Comparison of ENCODE assay signal across 14 cellular contexts in the genomic region with DNA sequence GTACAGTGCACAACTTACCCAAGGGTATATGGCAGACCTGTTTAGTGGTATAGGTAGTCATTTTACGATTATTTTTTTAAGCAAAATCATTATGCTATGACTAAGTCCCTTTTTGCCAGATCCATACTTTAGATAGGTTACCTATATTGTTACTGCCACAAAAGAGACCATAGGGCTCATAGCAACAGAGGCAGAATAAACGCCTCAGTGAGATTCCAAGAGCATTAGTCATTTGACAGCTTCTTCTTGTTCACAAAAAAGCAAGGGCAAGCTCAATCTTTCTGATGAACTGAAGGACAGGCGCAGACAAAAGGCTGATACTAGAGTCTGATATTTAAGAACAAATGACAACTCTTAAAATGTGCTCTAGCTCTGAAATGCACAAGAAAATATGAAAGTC.
DNase-seq lines count a peak whose midpoint lies in the region; ATAC-seq and TF ChIP-seq lines count a peak whose summit lies in the region.
"Had no signal": no experiment of that assay in that cellular context is flagged by ENCODE, and none has a peak within 500 bp of the region (broad histone marks: within the 10 kb centered on the region; RNA-seq: fewer than 3 reads in every experiment).

No MANE protein-coding gene starts in this region.

- H3K4me3 ChIP-seq in HUES48 (ENCODE audit: low read depth, low read length): no peak overlapping the region; the same call in 1 of the 2 replicates
- no peak overlapping the region for H3K4me3 ChIP-seq in brain microvascular endothelial cell (ENCODE audit: low read depth, low read length)
- no peak overlapping the region for H3K4me3 ChIP-seq in kidney epithelial cell (ENCODE audit: low read depth, low read length)
- H3K4me3 ChIP-seq: body of pancreas, heart left ventricle had no signal

- peak; percentile 6 for DNase-seq in COR-L47 (lab: John Stamatoyannopoulos, UW)
- DNase-seq in brain microvascular endothelial cell: peak; percentile 68
- peak; percentile 71 for DNase-seq in kidney epithelial cell (ENCODE audit: low read depth)
- no peak for DNase-seq in natural killer cell
- DNase-seq in substantia nigra (lab: John Stamatoyannopoulos, UW): no peak
- no peak for DNase-seq in GOT3 (lab: John Stamatoyannopoulos, UW)
- DNase-seq in putamen (ENCODE audit: low spot score): no peak
- DNase-seq: body of pancreas; C1 segment of cervical spinal cord; heart left ventricle; KG1; naive B cell; stimulated activated CD4-positive, alpha-beta T cell treated with anti-CD3 and anti-CD28 coated beads, Interleukin-4, amount 100 ng/mL, for 1 hour had no signal

- no peak for ATAC-seq in natural killer cell
- ATAC-seq: body of pancreas, heart left ventricle had no signal

- H3K9me3 ChIP-seq in HUES48 (ENCODE audit: control insufficient read depth, insufficient read depth, low read length): no peaks in the 10 kb centered on the region
- H3K9me3 ChIP-seq: body of pancreas, heart left ventricle had no signal

- no peak overlapping the region for H3K9ac ChIP-seq in HUES48 (ENCODE audit: low read depth, low read length)

- TF ChIP-seq CTCF in brain microvascular endothelial cell (IDR thresholded peaks at IDR 0.05; ENCODE audit: low read depth, low read length, missing control alignments) (no peak), kidney epithelial cell (IDR thresholded peaks at IDR 0.05; ENCODE audit: insufficient read depth, low read length, poor library complexity, severe bottlenecking) (no peak), natural killer cell (IDR thresholded peaks at IDR 0.05) (no peak)

- no peak overlapping the region for H3K4me3 Mint-ChIP-seq in natural killer cell
- H3K4me3 Mint-ChIP-seq: naive B cell had no signal

- no peaks in the 10 kb centered on the region for H3K36me3 Mint-ChIP-seq in natural killer cell
- H3K36me3 Mint-ChIP-seq: naive B cell had no signal

- H3K27ac Mint-ChIP-seq in natural killer cell: no peak overlapping the region
- H3K27ac Mint-ChIP-seq: naive B cell had no signal

- H3K9me3 Mint-ChIP-seq in natural killer cell: no peaks in the 10 kb centered on the region

- peaks cover 57% of the 10 kb centered on the region for H3K4me1 ChIP-seq in HUES48 (ENCODE audit: control insufficient read depth, insufficient read depth, low read length)

- in situ Hi-C loops in brain microvascular endothelial cell (cut with HindIII; ENCODE audit: low pct_ligation_motif_present, low sequenced_read_pairs): no loop called here

- no peaks in the 10 kb centered on the region for H3K4me1 Mint-ChIP-seq in natural killer cell
- H3K4me1 Mint-ChIP-seq: naive B cell had no signal

- H3K36me3 ChIP-seq in HUES48 (ENCODE audit: control insufficient read depth, insufficient read depth, low read length) (no peaks in the 10 kb centered on the region), brain microvascular endothelial cell (replicated peaks) (no peaks in the 10 kb centered on the region), kidney epithelial cell (ENCODE audit: control insufficient read depth, insufficient read depth, low read length) (no peaks in the 10 kb centered on the region)
- H3K36me3 ChIP-seq: heart left ventricle had no signal

- peaks cover 5 to 16% of the 10 kb centered on the region in 2 donors for H3K27me3 Mint-ChIP-seq in natural killer cell (ENCODE audit: low read depth in 2 of 2)

- intact Hi-C loops in natural killer cell (cut with micrococcal nuclease): no loop called here

- H3K27me3 ChIP-seq in HUES48 (ENCODE audit: control insufficient read depth, insufficient read depth, low read length): peaks cover 26% of the 10 kb centered on the region
- no peaks in the 10 kb centered on the region for H3K27me3 ChIP-seq in brain microvascular endothelial cell (replicated peaks)
- H3K27me3 ChIP-seq in kidney epithelial cell (ENCODE audit: control insufficient read depth, insufficient read depth, low read length): no peaks in the 10 kb centered on the region

- H3K27ac ChIP-seq in HUES48 (ENCODE audit: low read depth, low read length) (peak overlapping the region; percentile 85), brain microvascular endothelial cell (no peak overlapping the region), substantia nigra (ENCODE audit: low read depth, low read length, poor library complexity, severe bottlenecking) (no peak overlapping the region)
- H3K27ac ChIP-seq: body of pancreas, heart left ventricle had no signal

Comparison
In these comparisons a context has a peak if more than half of its experiments do, and no peak if none do; other contexts are left out.
1. DNase-seq: peak in COR-L47 (single experiment), brain microvascular endothelial cell (single experiment) and kidney epithelial cell (single experiment); none in natural killer cell (single experiment), substantia nigra (0 of 49), GOT3 (single experiment) and putamen (single experiment).